ENCODE assay signal across 13 cellular contexts in genomic region chrX:113522814-113523213, GRCh38.
DNase-seq lines count a peak whose midpoint lies in the region; ATAC-seq and TF ChIP-seq lines count a peak whose summit lies in the region.
"Had no signal": no experiment of that assay in that cellular context is flagged by ENCODE, and none has a peak within 500 bp of the region (broad histone marks: within the 10 kb centered on the region; RNA-seq: fewer than 3 reads in every experiment).

No MANE protein-coding gene starts in this region.

- POLR2A ChIA-PET in OCI-LY7 (lab: Charles Lee), result no interaction called here

- no peak overlapping the region for H3K27ac Mint-ChIP-seq in nephron progenitor cell
- H3K27ac Mint-ChIP-seq: activated CD4-positive, alpha-beta T cell treated with anti-CD3 and anti-CD28 coated beads, Interleukin-2, amount 10 ng/mL, durations not matched to agents 7 days and 5 days; IgD-negative memory B cell had no signal

- H3K27me3 Mint-ChIP-seq in nephron progenitor cell (ENCODE audit: low read depth, poor library complexity), result peaks cover 4% of the 10 kb centered on the region
- H3K27me3 Mint-ChIP-seq: activated CD4-positive, alpha-beta T cell treated with anti-CD3 and anti-CD28 coated beads, Interleukin-2, amount 10 ng/mL, durations not matched to agents 7 days and 5 days; IgD-negative memory B cell had no signal

- intact Hi-C loops in OCI-LY7 (cut with micrococcal nuclease; ENCODE audit: unreplicated experiment), result no loop called here

- H3K9me3 Mint-ChIP-seq in nephron progenitor cell, result no peaks in the 10 kb centered on the region
- H3K9me3 Mint-ChIP-seq: activated CD4-positive, alpha-beta T cell treated with anti-CD3 and anti-CD28 coated beads, Interleukin-2, amount 10 ng/mL, durations not matched to agents 7 days and 5 days; IgD-negative memory B cell had no signal

- no peak overlapping the region for H3K27ac ChIP-seq in OCI-LY7 (ENCODE audit: low read depth, low read length, poor library complexity, severe bottlenecking)
- H3K27ac ChIP-seq: thoracic aorta had no signal

- H2AFZ ChIP-seq in OCI-LY7 (ENCODE audit: low read length), result no peak overlapping the region

- H3K4me2 ChIP-seq in OCI-LY7 (ENCODE audit: low read length), result no peak overlapping the region

- H3K4me3 Mint-ChIP-seq in nephron progenitor cell, result no peak overlapping the region
- H3K4me3 Mint-ChIP-seq: activated CD4-positive, alpha-beta T cell treated with anti-CD3 and anti-CD28 coated beads, Interleukin-2, amount 10 ng/mL, durations not matched to agents 7 days and 5 days; IgD-negative memory B cell had no signal

- ATAC-seq in GM21360 (IDR thresholded peaks at IDR 0.05; ENCODE audit: unreplicated experiment) (peak; percentile 99), HG03064 (IDR thresholded peaks at IDR 0.05; ENCODE audit: low read depth, unreplicated experiment) (peak; percentile 98)
- ATAC-seq: PC-3 had no signal

- no TSS peak for BruUV-seq in OCI-LY7 (replicated peaks; lab: Mats Ljungman, UMichigan)

- TF ChIP-seq CTCF in GM12864 (IDR thresholded peaks at IDR 0.05; ENCODE audit: low read depth, low read length, missing control alignments), result no peak
- no peak for TF ChIP-seq CTCF in OCI-LY7 (conservative IDR thresholded peaks at IDR 0.05; ENCODE audit: low read length)
- no peak for TF ChIP-seq CTCF in nephron progenitor cell (IDR thresholded peaks at IDR 0.05)

- H3K4me3 ChIP-seq in GM12864 (ENCODE audit: low read depth, low read length) (no peak overlapping the region), OCI-LY7 (ENCODE audit: low read depth, low read length, poor library complexity, severe bottlenecking) (no peak overlapping the region)
- H3K4me3 ChIP-seq: thoracic aorta had no signal

- CTCF ChIA-PET in OCI-LY7 (lab: Charles Lee; ENCODE audit: unreplicated experiment), result no interaction called here

- no peaks in the 10 kb centered on the region for H4K20me1 ChIP-seq in OCI-LY7 (ENCODE audit: insufficient read depth, low read length)

- H3K36me3 ChIP-seq in OCI-LY7 (ENCODE audit: insufficient read depth, low read length), result no peaks in the 10 kb centered on the region
- H3K36me3 ChIP-seq: thoracic aorta had no signal

- no peaks in the 10 kb centered on the region for H3K9me2 ChIP-seq in OCI-LY7 (ENCODE audit: insufficient read depth, low read length)

- H3K9me3 ChIP-seq in OCI-LY7 (ENCODE audit: low read length), result no peaks in the 10 kb centered on the region
- H3K9me3 ChIP-seq: thoracic aorta had no signal

- H3K4me1 Mint-ChIP-seq in nephron progenitor cell, result no peaks in the 10 kb centered on the region
- H3K4me1 Mint-ChIP-seq: activated CD4-positive, alpha-beta T cell treated with anti-CD3 and anti-CD28 coated beads, Interleukin-2, amount 10 ng/mL, durations not matched to agents 7 days and 5 days had no signal

- DNase-seq in GM12864 (ENCODE audit: low read depth), result peak; percentile 13
- DNase-seq in OCI-LY7 (ENCODE audit: low spot score), result peak; percentile 0
- DNase-seq in DMS79 (lab: John Stamatoyannopoulos, UW), result no peak
- no peak for DNase-seq in NCI-H128 (lab: John Stamatoyannopoulos, UW; ENCODE audit: unreplicated experiment)
- DNase-seq in COR-L47 (lab: John Stamatoyannopoulos, UW), result no peak
- no peak for DNase-seq in nephron progenitor cell
- DNase-seq: activated CD4-positive, alpha-beta T cell treated with anti-CD3 and anti-CD28 coated beads, Interleukin-2, amount 10 ng/mL, durations not matched to agents 7 days and 5 days; anterior cingulate cortex; PC-3 had no signal

- H3K36me3 Mint-ChIP-seq in nephron progenitor cell (ENCODE audit: low read depth), result no peaks in the 10 kb centered on the region
- H3K36me3 Mint-ChIP-seq: IgD-negative memory B cell had no signal

- H3K4me1 ChIP-seq in OCI-LY7 (ENCODE audit: insufficient read depth, low read length, poor library complexity, severe bottlenecking), result no peaks in the 10 kb centered on the region

- H3K79me2 ChIP-seq in OCI-LY7 (ENCODE audit: insufficient read depth, low read depth, low read length), result no peaks in the 10 kb centered on the region

Comparison
In these comparisons a context has a peak if more than half of its experiments do, and no peak if none do; other contexts are left out.
1. DNase-seq: peak in GM12864 (single experiment) and OCI-LY7 (single experiment); none in DMS79 (single experiment), NCI-H128 (single experiment), COR-L47 (single experiment) and nephron progenitor cell (single experiment).